Comparison of ENCODE assay signal across 8 cellular contexts in genomic region chr11:117144477-117145392, GRCh38. TPM values are rescaled to one million over a fixed set of nuclear protein-coding genes. Genes with fewer than 3 reads are reported as not detected.
DNase-seq lines count a peak whose midpoint lies in the region; ATAC-seq lines count a peak whose summit lies in the region.

No MANE protein-coding gene starts in this region.

- POLR2A ChIA-PET in CD8-positive, alpha-beta memory T cell (lab: Charles Lee) = interaction anchor here (0.5 to 2.8 kb wide), 9 partner anchors 11 to 854 kb away, joined by 3 to 15 read pairs (median 5); partner anchors contain the start of genes SIDT2 and ZPR1

- peak in 3 of 5 donors; percentile 21 to 44 (median 36) for DNase-seq in CD8-positive, alpha-beta memory T cell
- peak; percentile 89 for DNase-seq in OCI-M1 (lab: John Stamatoyannopoulos, UW)
- peak; percentile 42 for DNase-seq in glomerular endothelial cell (ENCODE audit: extremely low read depth, low read depth, low spot score)
- peak; percentile 3 for DNase-seq in neuronal stem cell (ENCODE audit: low spot score)
- DNase-seq in NCI-H128 (lab: John Stamatoyannopoulos, UW; ENCODE audit: unreplicated experiment) = no peak

- H3K14ac ChIP-seq in neuronal stem cell (ENCODE audit: low read length) = peak overlapping the region; percentile 97

- peak overlapping the region; percentile 99 for H3K23ac ChIP-seq in neuronal stem cell (ENCODE audit: low read depth, low read length, poor library complexity)

- peak overlapping the region; percentile 100 for H3K18ac ChIP-seq in neuronal stem cell (ENCODE audit: low read length)

- WGBS in neuronal stem cell (ENCODE audit: extremely low coverage in 2 of 2, insufficient read length in 2 of 2, insufficient replicate concordance in 1 of 2), 2 donors = no CpG with 5 or more reads among the region's 62 CpGs

- peaks cover 31% of the 10 kb centered on the region for H3K4me1 ChIP-seq in CD8-positive, alpha-beta memory T cell (ENCODE audit: insufficient read depth, low read length)
- peaks cover 3 to 4% of the 10 kb centered on the region in 2 donors for H3K4me1 ChIP-seq in neuronal stem cell (ENCODE audit: control insufficient read depth in 2 of 2, insufficient read depth in 1 of 2, low read depth in 1 of 2, low read length in 2 of 2)

- no peak overlapping the region for H2BK12ac ChIP-seq in neuronal stem cell (ENCODE audit: low read length)

- peak; percentile 42 for ATAC-seq in GM19324 (IDR thresholded peaks at IDR 0.05; ENCODE audit: low FRiP score, unreplicated experiment)
- ATAC-seq in HG03280 (IDR thresholded peaks at IDR 0.05; ENCODE audit: unreplicated experiment) = peak; percentile 44

- H3K9ac ChIP-seq in neuronal stem cell (ENCODE audit: low read depth, low read length, poor library complexity) = peak overlapping the region; percentile 93

- H3K36me3 Mint-ChIP-seq in CD8-positive, alpha-beta memory T cell = peaks cover 1 to 41% (median 3%) of the 10 kb centered on the region in 3 donors
- peaks cover 2% of the 10 kb centered on the region for H3K36me3 Mint-ChIP-seq in activated naive CD8-positive, alpha-beta T cell

- peak overlapping the region; percentile 94 for H2BK5ac ChIP-seq in neuronal stem cell (ENCODE audit: low read length)

- no peaks in the 10 kb centered on the region for H3K36me3 ChIP-seq in CD8-positive, alpha-beta memory T cell (ENCODE audit: insufficient read depth, low read length)
- H3K36me3 ChIP-seq in neuronal stem cell (replicated peaks in 1 of 2; ENCODE audit: control insufficient read depth in 2 of 2, insufficient read depth in 2 of 2, low read length in 2 of 2) = peaks cover 7 to 37% of the 10 kb centered on the region in 2 donors

- peak overlapping the region; percentile 61 for H2BK120ac ChIP-seq in neuronal stem cell (ENCODE audit: low read depth, low read length)

- H4K91ac ChIP-seq in neuronal stem cell (ENCODE audit: low read depth, low read length, poor library complexity) = no peak overlapping the region

- H3K9me3 Mint-ChIP-seq in CD8-positive, alpha-beta memory T cell = no peaks in the 10 kb centered on the region
- H3K9me3 Mint-ChIP-seq in activated naive CD8-positive, alpha-beta T cell (ENCODE audit: low read depth) = no peaks in the 10 kb centered on the region

- peaks cover 5 to 12% of the 10 kb centered on the region in 2 donors for H3K27me3 Mint-ChIP-seq in CD8-positive, alpha-beta memory T cell
- H3K27me3 Mint-ChIP-seq in activated naive CD8-positive, alpha-beta T cell = peaks cover 4% of the 10 kb centered on the region

- no peak overlapping the region for H4K8ac ChIP-seq in neuronal stem cell (ENCODE audit: low read depth, low read length)

- peaks cover 40 to 56% (median 53%) of the 10 kb centered on the region in 3 donors for H3K4me1 Mint-ChIP-seq in CD8-positive, alpha-beta memory T cell
- peaks cover 49% of the 10 kb centered on the region for H3K4me1 Mint-ChIP-seq in activated naive CD8-positive, alpha-beta T cell (ENCODE audit: low read depth)

- peak overlapping the region; percentile 95 for H2AFZ ChIP-seq in neuronal stem cell (ENCODE audit: low read length)

- H3K79me1 ChIP-seq in neuronal stem cell (ENCODE audit: low read depth, low read length) = peaks cover 5% of the 10 kb centered on the region

- H3K4me3 Mint-ChIP-seq in CD8-positive, alpha-beta memory T cell = peak overlapping the region; percentile 91 to 99 (median 96)
- H3K4me3 Mint-ChIP-seq in activated naive CD8-positive, alpha-beta T cell = peak overlapping the region; percentile 100

- H3K27ac ChIP-seq in CD8-positive, alpha-beta memory T cell (ENCODE audit: low read depth, low read length) = peak overlapping the region; percentile 80
- peak overlapping the region; percentile 89 for H3K27ac ChIP-seq in neuronal stem cell (replicated peaks; ENCODE audit: low read length)

- no peaks in the 10 kb centered on the region for H3K9me3 ChIP-seq in CD8-positive, alpha-beta memory T cell (ENCODE audit: low read length)
- H3K9me3 ChIP-seq in neuronal stem cell (replicated peaks in 1 of 2; ENCODE audit: control insufficient read depth in 2 of 2, insufficient read depth in 1 of 2, low read depth in 1 of 2, low read length in 2 of 2) = no peaks in the 10 kb centered on the region

- H3K4me2 ChIP-seq in neuronal stem cell (ENCODE audit: insufficient read depth, low read length, poor library complexity, severe bottlenecking) = peak overlapping the region; percentile 72

- peak overlapping the region; percentile 98 for H3K4me3 ChIP-seq in CD8-positive, alpha-beta memory T cell (ENCODE audit: low read length)
- peak overlapping the region; percentile 73 to 86 for H3K4me3 ChIP-seq in neuronal stem cell (ENCODE audit: low read length in 2 of 2)

- peak overlapping the region; percentile 81 for H2AK5ac ChIP-seq in neuronal stem cell (ENCODE audit: low read depth, low read length)

- no peak overlapping the region for H3K4ac ChIP-seq in neuronal stem cell (ENCODE audit: low read length)

- peak overlapping the region; percentile 83 to 99 (median 96) for H3K27ac Mint-ChIP-seq in CD8-positive, alpha-beta memory T cell
- H3K27ac Mint-ChIP-seq in activated naive CD8-positive, alpha-beta T cell = peak overlapping the region; percentile 92

- no peaks in the 10 kb centered on the region for H3K27me3 ChIP-seq in CD8-positive, alpha-beta memory T cell (ENCODE audit: insufficient read depth, low read length, poor library complexity, severe bottlenecking)
- no peaks in the 10 kb centered on the region for H3K27me3 ChIP-seq in neuronal stem cell (ENCODE audit: control insufficient read depth in 3 of 3, insufficient read depth in 3 of 3, low read depth in 1 of 3, low read length in 3 of 3)

- CTCF ChIA-PET in CD8-positive, alpha-beta memory T cell (lab: Charles Lee) = interaction anchor here (0.7 to 2.6 kb wide), 9 partner anchors 12 to 354 kb away, joined by 3 to 8 read pairs (median 5); partner anchors contain the start of gene APOA5

- peak overlapping the region; percentile 46 for H2BK15ac ChIP-seq in neuronal stem cell (ENCODE audit: low read length)

RNA-seq across cellular contexts. Expression of gene PAFAH1B2, which starts 0.6 kb away (rescaled TPM):
- total RNA-seq in CD8-positive, alpha-beta memory T cell = 10 to 100 TPM; 79.5 to 84.5 TPM
- polyA plus RNA-seq in CD8-positive, alpha-beta memory T cell = 15.9 TPM
- total RNA-seq in glomerular endothelial cell = 92.6 and 98.5 TPM in 2 replicates
- polyA plus RNA-seq in neuronal stem cell (2013, experiment 1 of 2) = 89.5 TPM
- 91.3 TPM for polyA plus RNA-seq in neuronal stem cell (2013, experiment 2 of 2)

RNA-seq across cellular contexts. Expression of gene SIDT2, which starts 33.8 kb away (rescaled TPM):
- 10 to 100 TPM; 13.8 to 14.9 TPM for total RNA-seq in CD8-positive, alpha-beta memory T cell
- polyA plus RNA-seq in CD8-positive, alpha-beta memory T cell = 2.0 TPM
- total RNA-seq in glomerular endothelial cell = 16.8 and 21.5 TPM in 2 replicates
- polyA plus RNA-seq in neuronal stem cell (2013, experiment 1 of 2) = 16.9 TPM
- 17.7 TPM for polyA plus RNA-seq in neuronal stem cell (2013, experiment 2 of 2)

RNA-seq across cellular contexts. Expression of gene SIK3, which starts 46.5 kb away (rescaled TPM):
- total RNA-seq in CD8-positive, alpha-beta memory T cell = 10 to 100 TPM; 42.8 to 48.7 TPM
- polyA plus RNA-seq in CD8-positive, alpha-beta memory T cell = 33.9 TPM
- 14.7 and 15.1 TPM in 2 replicates for total RNA-seq in glomerular endothelial cell
- 12.3 TPM for polyA plus RNA-seq in neuronal stem cell (2013, experiment 1 of 2)
- 13.3 TPM for polyA plus RNA-seq in neuronal stem cell (2013, experiment 2 of 2)

RNA-seq across cellular contexts. Expression of gene TAGLN, which starts 54.4 kb away (rescaled TPM):
- total RNA-seq in CD8-positive, alpha-beta memory T cell = 1 to 10 TPM; 1.8 to 2.2 TPM
- polyA plus RNA-seq in CD8-positive, alpha-beta memory T cell = 0.35 TPM
- 294 and 467 TPM in 2 replicates for total RNA-seq in glomerular endothelial cell
- 159 TPM for polyA plus RNA-seq in neuronal stem cell (2013, experiment 1 of 2)
- 154 TPM for polyA plus RNA-seq in neuronal stem cell (2013, experiment 2 of 2)
